ENCODE assay signal across 1 cellular context in the genomic region with DNA sequence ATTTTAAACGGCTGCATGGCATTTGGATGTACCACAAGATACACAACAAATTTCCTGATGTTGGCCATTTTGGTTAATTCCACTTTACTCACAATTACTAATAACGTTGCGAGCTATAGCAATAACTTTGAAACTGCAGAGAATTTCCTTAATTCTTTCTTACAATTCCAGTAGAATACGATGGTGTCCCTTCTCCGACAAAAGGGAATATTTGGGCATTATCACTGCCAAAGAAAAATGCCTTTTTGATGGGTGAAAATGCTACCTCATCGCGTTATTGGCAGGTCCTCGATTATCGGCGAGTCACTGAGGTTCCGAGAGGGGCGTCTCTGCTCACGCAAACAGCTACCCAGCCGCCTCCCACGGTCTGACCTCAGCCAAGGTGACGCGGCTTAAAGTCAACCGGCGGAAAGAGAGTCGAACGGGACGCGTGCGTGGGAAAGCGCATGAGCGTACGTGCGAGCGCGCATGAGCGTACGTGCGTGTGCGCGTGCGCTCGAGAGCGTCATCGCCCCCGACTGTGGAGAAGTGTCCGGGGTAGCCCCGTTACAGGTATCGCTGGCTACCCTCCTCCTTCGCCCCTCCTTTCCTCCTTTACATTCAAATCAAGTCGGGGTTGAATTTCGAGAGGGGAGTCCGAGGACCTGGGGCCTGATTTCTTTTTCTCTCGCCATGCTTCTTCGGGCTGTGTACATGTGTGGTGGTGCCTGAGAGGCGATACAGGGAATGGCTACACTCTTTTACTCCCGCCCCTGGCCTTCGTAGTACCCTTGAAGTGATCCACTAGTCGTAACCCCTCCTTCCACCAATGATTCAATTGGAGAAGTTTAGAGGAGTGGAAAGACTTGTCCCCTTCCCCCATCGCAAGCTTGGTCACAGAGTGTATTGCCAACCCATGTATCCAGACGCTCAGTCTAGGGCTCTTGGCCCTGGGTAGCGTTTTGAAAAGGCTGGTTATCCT.
TF ChIP-seq lines count a peak whose summit lies in the region.

TSS of gene OXSM (plus strand) at position 495 of the 961 bp plus-strand sequence. CDS start 931 bp downstream, outside the sequence.

TF ChIP-seq in K562, 482 proteins besides CTCF, POLR2A, EP300 and RAD21 (continued from another document and continues in another):
- TF ChIP-seq, protein P1, sequence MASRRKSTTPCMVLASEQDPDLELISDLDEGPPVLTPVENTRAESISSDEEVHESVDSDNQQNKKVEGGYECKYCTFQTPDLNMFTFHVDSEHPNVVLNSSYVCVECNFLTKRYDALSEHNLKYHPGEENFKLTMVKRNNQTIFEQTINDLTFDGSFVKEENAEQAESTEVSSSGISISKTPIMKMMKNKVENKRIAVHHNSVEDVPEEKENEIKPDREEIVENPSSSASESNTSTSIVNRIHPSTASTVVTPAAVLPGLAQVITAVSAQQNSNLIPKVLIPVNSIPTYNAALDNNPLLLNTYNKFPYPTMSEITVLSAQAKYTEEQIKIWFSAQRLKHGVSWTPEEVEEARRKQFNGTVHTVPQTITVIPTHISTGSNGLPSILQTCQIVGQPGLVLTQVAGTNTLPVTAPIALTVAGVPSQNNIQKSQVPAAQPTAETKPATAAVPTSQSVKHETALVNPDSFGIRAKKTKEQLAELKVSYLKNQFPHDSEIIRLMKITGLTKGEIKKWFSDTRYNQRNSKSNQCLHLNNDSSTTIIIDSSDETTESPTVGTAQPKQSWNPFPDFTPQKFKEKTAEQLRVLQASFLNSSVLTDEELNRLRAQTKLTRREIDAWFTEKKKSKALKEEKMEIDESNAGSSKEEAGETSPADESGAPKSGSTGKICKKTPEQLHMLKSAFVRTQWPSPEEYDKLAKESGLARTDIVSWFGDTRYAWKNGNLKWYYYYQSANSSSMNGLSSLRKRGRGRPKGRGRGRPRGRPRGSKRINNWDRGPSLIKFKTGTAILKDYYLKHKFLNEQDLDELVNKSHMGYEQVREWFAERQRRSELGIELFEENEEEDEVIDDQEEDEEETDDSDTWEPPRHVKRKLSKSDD (conservative IDR thresholded peaks at IDR 0.05; ENCODE audit: low read length): no peak
- TF ChIP-seq CBX5 (IDR thresholded peaks at IDR 0.05; ENCODE audit: borderline replicate concordance, low read depth) (no peak), TCF7L2 (IDR thresholded peaks at IDR 0.05; ENCODE audit: low read depth, low read length) (no peak), POLR2AphosphoS5 (IDR thresholded peaks at IDR 0.05; ENCODE audit: control insufficient read depth, insufficient read depth, low read depth, low read length) (peak; percentile 89), ZNF589 (CRISPR knock-in tag; IDR thresholded peaks at IDR 0.05; ENCODE audit: low read depth) (0 out of 2 replicates have a peak, but pooled peaks have one; percentile 35), NKRF (IDR thresholded peaks at IDR 0.05; ENCODE audit: borderline replicate concordance) (0 out of 2 replicates have a peak, but pooled peaks have one; percentile 11), ZNF134 (CRISPR knock-in tag; conservative IDR thresholded peaks at IDR 0.05) (no peak), ZNF239 (CRISPR knock-in tag; IDR thresholded peaks at IDR 0.05) (no peak), RNF219 (CRISPR knock-in tag; IDR thresholded peaks at IDR 0.05) (no peak), ASH1L (IDR thresholded peaks at IDR 0.05; ENCODE audit: borderline replicate concordance, low read depth, partially characterized antibody) (no peak), SMC3 (conservative IDR thresholded peaks at IDR 0.05; ENCODE audit: insufficient read depth, low read depth, low read length) (no peak), YBX1 (IDR thresholded peaks at IDR 0.05) (no peak), ZNF184 (CRISPR knock-in tag; IDR thresholded peaks at IDR 0.05) (no peak), ZNF551 (CRISPR knock-in tag; IDR thresholded peaks at IDR 0.05) (no peak), PTTG1 (tag; IDR thresholded peaks at IDR 0.05; ENCODE audit: low read depth) (no peak), TCF15 (CRISPR knock-in tag; IDR thresholded peaks at IDR 0.05) (no peak), NR2F6 (CRISPR knock-in tag; IDR thresholded peaks at IDR 0.05) (peak; percentile 25; the same call in 1 of the 2 replicates), ZNF707 (CRISPR knock-in tag; conservative IDR thresholded peaks at IDR 0.05) (no peak), ARID2 (IDR thresholded peaks at IDR 0.05) (0 out of 2 replicates have a peak, but pooled peaks have one; percentile 36), ARID1B (IDR thresholded peaks at IDR 0.05) (peak; percentile 72), CBX8 (IDR thresholded peaks at IDR 0.05; ENCODE audit: borderline replicate concordance, extremely low read depth, low read depth, low read length, poor library complexity, severe bottlenecking) (no peak), NCOR1 (IDR thresholded peaks at IDR 0.05) (peak; percentile 56), RBM39 (optimal IDR thresholded peaks at IDR 0.05; ENCODE audit: low read depth, low read length) (no peak), KAT7 (CRISPR knock-in tag; IDR thresholded peaks at IDR 0.05; ENCODE audit: borderline replicate concordance) (no peak; the same call in 1 of the 2 replicates), KHSRP (IDR thresholded peaks at IDR 0.05) (no peak), CEBPG (CRISPR knock-in tag; IDR thresholded peaks at IDR 0.05) (no peak), CEBPG (tag; conservative IDR thresholded peaks at IDR 0.05 in 1 of 2, IDR thresholded peaks at IDR 0.05 in 1 of 2) (no peak), HMG20A (CRISPR knock-in tag; conservative IDR thresholded peaks at IDR 0.05) (no peak; the same call in 1 of the 2 replicates), PHF20 (IDR thresholded peaks at IDR 0.05; ENCODE audit: partially characterized antibody) (peak; percentile 31), ZNF316 (IDR thresholded peaks at IDR 0.05) (peak; percentile 97), POLR2B (IDR thresholded peaks at IDR 0.05; ENCODE audit: low read depth, partially characterized antibody) (peak; percentile 93), BCOR (IDR thresholded peaks at IDR 0.05) (no peak), ATF7 (IDR thresholded peaks at IDR 0.05) (peak; percentile 96), ZNF408 (CRISPR knock-in tag; IDR thresholded peaks at IDR 0.05; ENCODE audit: low read depth) (no peak), CSDE1 (IDR thresholded peaks at IDR 0.05) (no peak), DIDO1 (tag; IDR thresholded peaks at IDR 0.05; ENCODE audit: low read depth) (no peak), IRF2 (CRISPR knock-in tag; IDR thresholded peaks at IDR 0.05) (no peak), GMEB1 (CRISPR knock-in tag; IDR thresholded peaks at IDR 0.05) (peak; percentile 98), TRIM25 (IDR thresholded peaks at IDR 0.05; ENCODE audit: borderline replicate concordance) (no peak), ZC3H8 (IDR thresholded peaks at IDR 0.05) (0 out of 2 replicates have a peak, but pooled peaks have one; percentile 28), ZNF12 (CRISPR knock-in tag; IDR thresholded peaks at IDR 0.05) (no peak), PYGO2 (tag; IDR thresholded peaks at IDR 0.05) (0 out of 2 replicates have a peak, but pooled peaks have one; percentile 9)
- TF ChIP-seq, protein P2, sequence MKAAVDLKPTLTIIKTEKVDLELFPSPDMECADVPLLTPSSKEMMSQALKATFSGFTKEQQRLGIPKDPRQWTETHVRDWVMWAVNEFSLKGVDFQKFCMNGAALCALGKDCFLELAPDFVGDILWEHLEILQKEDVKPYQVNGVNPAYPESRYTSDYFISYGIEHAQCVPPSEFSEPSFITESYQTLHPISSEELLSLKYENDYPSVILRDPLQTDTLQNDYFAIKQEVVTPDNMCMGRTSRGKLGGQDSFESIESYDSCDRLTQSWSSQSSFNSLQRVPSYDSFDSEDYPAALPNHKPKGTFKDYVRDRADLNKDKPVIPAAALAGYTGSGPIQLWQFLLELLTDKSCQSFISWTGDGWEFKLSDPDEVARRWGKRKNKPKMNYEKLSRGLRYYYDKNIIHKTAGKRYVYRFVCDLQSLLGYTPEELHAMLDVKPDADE (conservative IDR thresholded peaks at IDR 0.05; ENCODE audit: control insufficient read depth, low read depth, low read length): no peak; the same call in none of the 2 replicates
- TF ChIP-seq, protein P3, sequence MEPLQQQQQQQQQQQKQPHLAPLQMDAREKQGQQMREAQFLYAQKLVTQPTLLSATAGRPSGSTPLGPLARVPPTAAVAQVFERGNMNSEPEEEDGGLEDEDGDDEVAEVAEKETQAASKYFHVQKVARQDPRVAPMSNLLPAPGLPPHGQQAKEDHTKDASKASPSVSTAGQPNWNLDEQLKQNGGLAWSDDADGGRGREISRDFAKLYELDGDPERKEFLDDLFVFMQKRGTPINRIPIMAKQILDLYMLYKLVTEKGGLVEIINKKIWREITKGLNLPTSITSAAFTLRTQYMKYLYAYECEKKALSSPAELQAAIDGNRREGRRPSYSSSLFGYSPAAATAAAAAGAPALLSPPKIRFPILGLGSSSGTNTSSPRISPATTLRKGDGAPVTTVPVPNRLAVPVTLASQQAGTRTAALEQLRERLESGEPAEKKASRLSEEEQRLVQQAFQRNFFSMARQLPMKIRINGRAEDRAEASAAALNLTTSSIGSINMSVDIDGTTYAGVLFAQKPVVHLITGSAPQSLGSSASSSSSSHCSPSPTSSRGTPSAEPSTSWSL (CRISPR knock-in tag; IDR thresholded peaks at IDR 0.05; ENCODE audit: borderline replicate concordance): 0 out of 2 replicates have a peak, but pooled peaks have one; percentile 48
- TF ChIP-seq, protein P4, sequence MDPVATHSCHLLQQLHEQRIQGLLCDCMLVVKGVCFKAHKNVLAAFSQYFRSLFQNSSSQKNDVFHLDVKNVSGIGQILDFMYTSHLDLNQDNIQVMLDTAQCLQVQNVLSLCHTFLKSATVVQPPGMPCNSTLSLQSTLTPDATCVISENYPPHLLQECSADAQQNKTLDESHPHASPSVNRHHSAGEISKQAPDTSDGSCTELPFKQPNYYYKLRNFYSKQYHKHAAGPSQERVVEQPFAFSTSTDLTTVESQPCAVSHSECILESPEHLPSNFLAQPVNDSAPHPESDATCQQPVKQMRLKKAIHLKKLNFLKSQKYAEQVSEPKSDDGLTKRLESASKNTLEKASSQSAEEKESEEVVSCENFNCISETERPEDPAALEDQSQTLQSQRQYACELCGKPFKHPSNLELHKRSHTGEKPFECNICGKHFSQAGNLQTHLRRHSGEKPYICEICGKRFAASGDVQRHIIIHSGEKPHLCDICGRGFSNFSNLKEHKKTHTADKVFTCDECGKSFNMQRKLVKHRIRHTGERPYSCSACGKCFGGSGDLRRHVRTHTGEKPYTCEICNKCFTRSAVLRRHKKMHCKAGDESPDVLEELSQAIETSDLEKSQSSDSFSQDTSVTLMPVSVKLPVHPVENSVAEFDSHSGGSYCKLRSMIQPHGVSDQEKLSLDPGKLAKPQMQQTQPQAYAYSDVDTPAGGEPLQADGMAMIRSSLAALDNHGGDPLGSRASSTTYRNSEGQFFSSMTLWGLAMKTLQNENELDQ (CRISPR knock-in tag; IDR thresholded peaks at IDR 0.05; ENCODE audit: borderline replicate concordance): 0 out of 2 replicates have a peak, but pooled peaks have one; percentile 77
